20 cellular contexts compared by ENCODE assay signal in the genomic region with DNA sequence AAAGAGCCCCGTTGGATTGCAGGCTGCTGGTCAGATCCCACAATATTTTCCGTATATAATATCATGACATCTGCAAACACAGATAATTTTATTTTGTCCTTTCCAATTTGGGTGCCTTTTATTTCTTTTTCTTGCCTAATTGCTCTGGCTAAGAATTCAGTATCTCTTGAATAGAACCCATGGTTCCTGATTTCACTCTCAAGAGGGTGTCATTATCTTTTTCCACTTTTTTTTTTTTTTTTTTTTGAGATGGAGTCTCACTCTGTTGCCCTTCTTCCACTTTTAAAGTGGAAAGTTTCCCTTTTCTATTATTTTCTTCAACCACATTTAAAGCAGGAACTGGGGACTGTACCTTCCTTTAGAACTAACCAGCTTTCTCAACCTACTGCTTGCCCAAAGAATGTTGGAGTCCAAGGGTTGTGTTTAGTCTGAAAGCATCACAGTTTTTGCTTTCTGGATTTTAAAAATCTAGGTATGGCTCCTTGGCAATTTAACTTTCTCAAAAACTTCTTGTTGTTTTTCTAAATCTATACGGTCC. TPM values are rescaled to one million over a fixed set of nuclear protein-coding genes. Genes with fewer than 3 reads are reported as not detected.
DNase-seq lines count a peak whose midpoint lies in the region; ATAC-seq and TF ChIP-seq lines count a peak whose summit lies in the region.
"Had no signal": no experiment of that assay in that cellular context is flagged by ENCODE, and none has a peak within 500 bp of the region (broad histone marks: within the 10 kb centered on the region; RNA-seq: fewer than 3 reads in every experiment).

No MANE protein-coding gene starts in this region.

- H3K9me2 ChIP-seq in Karpas-422 (replicated peaks; ENCODE audit: insufficient read depth, low read length): no peaks in the 10 kb centered on the region

- ATAC-seq in heart right ventricle (no peak), left cardiac atrium (no peak), psoas muscle (no peak)

- H3K79me2 ChIP-seq in Karpas-422 (ENCODE audit: low read length): no peaks in the 10 kb centered on the region

- H3K9ac ChIP-seq in Karpas-422 (ENCODE audit: low read length) (no peak overlapping the region), colonic mucosa (ENCODE audit: low read depth in 2 of 2, low read length in 2 of 2) (no peak overlapping the region)

- H3K27ac Mint-ChIP-seq in activated naive CD8-positive, alpha-beta T cell treated with anti-CD3 and anti-CD28 coated beads for 36 hours: no peak overlapping the region
- H3K27ac Mint-ChIP-seq: nephron had no signal

- H4K20me1 ChIP-seq in Karpas-422 (ENCODE audit: insufficient read depth, low read depth, low read length): no peaks in the 10 kb centered on the region

- no peaks in the 10 kb centered on the region for H3K36me3 ChIP-seq in heart right ventricle
- H3K36me3 ChIP-seq in Karpas-422 (ENCODE audit: insufficient read depth, low read length): no peaks in the 10 kb centered on the region
- no peaks in the 10 kb centered on the region for H3K36me3 ChIP-seq in colonic mucosa
- H3K36me3 ChIP-seq in psoas muscle (ENCODE audit: insufficient read depth in 1 of 2, low read depth in 1 of 2): no peaks in the 10 kb centered on the region
- H3K36me3 ChIP-seq: suprapubic skin, vagina, WERI-Rb-1 had no signal

- peaks cover 12% of the 10 kb centered on the region for H3K36me3 Mint-ChIP-seq in activated naive CD8-positive, alpha-beta T cell treated with anti-CD3 and anti-CD28 coated beads for 36 hours

- H3K4me3 ChIP-seq in heart right ventricle (no peak overlapping the region), Karpas-422 (ENCODE audit: low read length) (0 out of 2 replicates have a peak overlapping the region, but pooled peaks have one; percentile 25), colonic mucosa (no peak overlapping the region), psoas muscle (no peak overlapping the region)
- H3K4me3 ChIP-seq: skin epidermis, suprapubic skin, vagina had no signal

- H3K4me1 Mint-ChIP-seq in activated naive CD8-positive, alpha-beta T cell treated with anti-CD3 and anti-CD28 coated beads for 36 hours: peaks cover 34% of the 10 kb centered on the region
- H3K4me1 Mint-ChIP-seq: nephron had no signal

- DNase-seq in heart right ventricle: no peak
- DNase-seq in left cardiac atrium: no peak
- DNase-seq in Karpas-422: no peak
- DNase-seq in activated naive CD8-positive, alpha-beta T cell treated with anti-CD3 and anti-CD28 coated beads for 36 hours: no peak
- no peak for DNase-seq in colonic mucosa
- DNase-seq in T-helper 9 cell: no peak
- no peak for DNase-seq in psoas muscle
- DNase-seq: activated naive CD4-positive, alpha-beta T cell; DMS79; IMR-90; islet precursor cell; NCI-H2029 treated with DMSO at 0.1 percent for 48 hours; NCI-H446; stimulated activated CD4-positive, alpha-beta T cell treated with anti-CD3 and anti-CD28 coated beads, Interleukin-4, amount 100 ng/mL, for 1 hour; WERI-Rb-1 had no signal

- H3K4me1 ChIP-seq in heart right ventricle: peaks cover 3 to 48% (median 23%) of the 10 kb centered on the region in 9 donors
- H3K4me1 ChIP-seq in Karpas-422 (ENCODE audit: low read length): peaks cover 10% of the 10 kb centered on the region
- no peaks in the 10 kb centered on the region for H3K4me1 ChIP-seq in colonic mucosa
- H3K4me1 ChIP-seq in psoas muscle: peaks cover 9% of the 10 kb centered on the region

- H3K27me3 ChIP-seq in heart right ventricle (peaks cover 0 to 21% (median 11%) of the 10 kb centered on the region in 7 donors), Karpas-422 (ENCODE audit: low read length) (no peaks in the 10 kb centered on the region; the same call in 1 of the 2 replicates), colonic mucosa (peaks cover 4% of the 10 kb centered on the region), psoas muscle (ENCODE audit: insufficient read depth in 3 of 3, low read length in 2 of 3) (peaks cover 0 to 24% (median 3%) of the 10 kb centered on the region in 3 donors)
- H3K27me3 ChIP-seq: vagina had no signal

- no peak overlapping the region for H2AFZ ChIP-seq in Karpas-422 (ENCODE audit: low read length)

- H3K4me2 ChIP-seq in Karpas-422 (ENCODE audit: low read depth, low read length, poor library complexity, severe bottlenecking): no peak overlapping the region

- peak overlapping the region; percentile 32 for H3K4me3 Mint-ChIP-seq in activated naive CD8-positive, alpha-beta T cell treated with anti-CD3 and anti-CD28 coated beads for 36 hours
- H3K4me3 Mint-ChIP-seq: nephron had no signal

- H3K9me3 ChIP-seq in heart right ventricle (peaks cover 0 to 34% (median 9%) of the 10 kb centered on the region in 11 donors), Karpas-422 (ENCODE audit: low read length) (peaks cover 28% of the 10 kb centered on the region), colonic mucosa (no peaks in the 10 kb centered on the region), psoas muscle (no peaks in the 10 kb centered on the region)
- H3K9me3 ChIP-seq: suprapubic skin, vagina had no signal

- H3K9me3 Mint-ChIP-seq in activated naive CD8-positive, alpha-beta T cell treated with anti-CD3 and anti-CD28 coated beads for 36 hours: peaks cover 9% of the 10 kb centered on the region

- peak overlapping the region in 8 of 10 donors; percentile 33 to 96 (median 66) for H3K27ac ChIP-seq in heart right ventricle
- no peak overlapping the region for H3K27ac ChIP-seq in Karpas-422 (ENCODE audit: low read length)
- H3K27ac ChIP-seq in colonic mucosa: no peak overlapping the region
- no peak overlapping the region for H3K27ac ChIP-seq in psoas muscle
- H3K27ac ChIP-seq: HL-60, suprapubic skin, vagina, WERI-Rb-1 had no signal

- intact Hi-C loops in heart right ventricle (cut with DNase I): no loop called here
- intact Hi-C loops in left cardiac atrium (cut with DNase I): no loop called here
- intact Hi-C loops in colonic mucosa (cut with DNase I): no loop called here
- intact Hi-C loops in psoas muscle (cut with DNase I): no loop called here

- no peak for TF ChIP-seq CTCF in heart right ventricle (IDR thresholded peaks at IDR 0.05)
- no peak for TF ChIP-seq CTCF in colonic mucosa (IDR thresholded peaks at IDR 0.05)
- TF ChIP-seq CTCF in psoas muscle (IDR thresholded peaks at IDR 0.05): no peak

- WGBS in heart right ventricle, 2 donors: 50 to 54% methylated on average over 3 of the region's 3 CpGs
- WGBS in psoas muscle, 3 donors: 50 to 56% (median 51%) methylated on average over 3 of the region's 3 CpGs

- H3K27me3 Mint-ChIP-seq in activated naive CD8-positive, alpha-beta T cell treated with anti-CD3 and anti-CD28 coated beads for 36 hours: peaks cover 17% of the 10 kb centered on the region

RNA-seq across cellular contexts. Expression of gene SLFN11, which starts 31.1 kb away (rescaled TPM):
- total RNA-seq in heart right ventricle (10 to 100 TPM; 11.5 to 25.7 (median 18.5) TPM), left cardiac atrium (10 to 100 TPM; 26.6 to 27.4 TPM), colonic mucosa (1 to 10 TPM; 3.6 to 9.1 TPM), psoas muscle (10 to 100 TPM in 1 of 4 donors, 1 to 10 TPM in 3; 6.9 to 11.3 (median 8.8) TPM)
- polyA plus RNA-seq in heart right ventricle (10 to 100 TPM in 1 of 2 donors, 1 to 10 TPM in 1; 4.3 to 16.4 TPM), psoas muscle (1 to 10 TPM; 1.8 to 7.0 (median 3.4) TPM)
- not detected in 2 replicates for total RNA-seq in Karpas-422 (2014; rRNA removed; shearing (Covaris generic); ENCODE audit: low replicate concordance)
- total RNA-seq in activated naive CD8-positive, alpha-beta T cell treated with anti-CD3 and anti-CD28 coated beads for 36 hours: 10 to 100 TPM; 35.6 to 37.9 TPM

Comparison
In these comparisons a context has a peak if more than half of its experiments do, and no peak if none do; other contexts are left out.
1. H3K27ac ChIP-seq: peak in heart right ventricle (8 of 10); none in Karpas-422 (single experiment), colonic mucosa (single experiment) and psoas muscle (single experiment).